In the genomic region with DNA sequence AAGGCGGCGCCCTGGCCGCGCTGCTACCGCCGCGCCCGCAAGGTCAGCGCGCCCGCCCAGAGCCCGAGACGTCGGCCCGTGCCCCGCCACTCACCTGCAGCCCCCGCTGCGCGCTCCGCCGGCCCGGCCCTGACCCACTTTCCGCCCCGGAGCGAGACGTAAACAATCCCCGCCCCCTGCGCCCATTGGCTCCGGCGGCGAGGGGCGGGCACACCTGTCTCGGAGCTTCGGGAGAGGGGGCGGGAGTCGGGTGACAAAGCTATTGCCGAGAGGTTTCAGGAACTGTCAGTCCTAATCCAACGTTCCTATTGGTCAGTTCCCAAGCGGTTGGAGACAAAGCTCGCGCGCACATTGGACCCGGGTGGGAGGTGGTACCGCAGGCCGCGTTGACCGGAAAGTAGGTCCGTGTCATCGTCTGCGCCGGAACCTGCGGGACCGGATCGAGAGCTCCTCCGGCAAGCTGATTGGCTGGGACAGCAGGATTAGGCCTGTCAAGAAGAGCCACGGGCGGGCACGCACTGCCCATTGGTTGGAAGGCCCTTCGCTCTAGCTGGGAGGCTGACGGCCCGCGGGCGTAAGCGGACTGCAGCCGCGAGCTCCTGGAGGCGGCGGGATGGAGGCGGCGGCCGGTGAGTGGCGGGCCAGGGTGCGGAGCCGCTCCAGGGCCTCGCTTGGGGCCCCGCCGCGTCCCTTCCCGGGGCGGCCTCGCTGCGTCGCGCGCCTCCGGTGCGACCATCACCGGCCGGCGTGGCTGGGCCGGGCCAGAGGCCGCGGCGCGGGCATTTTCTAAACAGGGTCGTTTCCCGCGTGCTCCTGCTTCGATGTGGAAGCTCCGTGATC, we compare ENCODE assay signal across 1 cellular context.
TF ChIP-seq lines count a peak whose summit lies in the region.

A gene with protein sequence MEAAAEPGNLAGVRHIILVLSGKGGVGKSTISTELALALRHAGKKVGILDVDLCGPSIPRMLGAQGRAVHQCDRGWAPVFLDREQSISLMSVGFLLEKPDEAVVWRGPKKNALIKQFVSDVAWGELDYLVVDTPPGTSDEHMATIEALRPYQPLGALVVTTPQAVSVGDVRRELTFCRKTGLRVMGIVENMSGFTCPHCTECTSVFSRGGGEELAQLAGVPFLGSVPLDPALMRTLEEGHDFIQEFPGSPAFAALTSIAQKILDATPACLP (plus strand): TSS at position 553 of the 840 bp plus-strand sequence. CDS start 61 bp downstream, at position 614.
A gene (minus strand): TSS at position 164 of the 840 bp plus-strand sequence. CDS start 1,088 bp downstream, outside the sequence.

TF ChIP-seq in K562, 482 proteins besides CTCF, POLR2A, EP300 and RAD21 (continued from another document and continues in another):
- TF ChIP-seq, protein P1, sequence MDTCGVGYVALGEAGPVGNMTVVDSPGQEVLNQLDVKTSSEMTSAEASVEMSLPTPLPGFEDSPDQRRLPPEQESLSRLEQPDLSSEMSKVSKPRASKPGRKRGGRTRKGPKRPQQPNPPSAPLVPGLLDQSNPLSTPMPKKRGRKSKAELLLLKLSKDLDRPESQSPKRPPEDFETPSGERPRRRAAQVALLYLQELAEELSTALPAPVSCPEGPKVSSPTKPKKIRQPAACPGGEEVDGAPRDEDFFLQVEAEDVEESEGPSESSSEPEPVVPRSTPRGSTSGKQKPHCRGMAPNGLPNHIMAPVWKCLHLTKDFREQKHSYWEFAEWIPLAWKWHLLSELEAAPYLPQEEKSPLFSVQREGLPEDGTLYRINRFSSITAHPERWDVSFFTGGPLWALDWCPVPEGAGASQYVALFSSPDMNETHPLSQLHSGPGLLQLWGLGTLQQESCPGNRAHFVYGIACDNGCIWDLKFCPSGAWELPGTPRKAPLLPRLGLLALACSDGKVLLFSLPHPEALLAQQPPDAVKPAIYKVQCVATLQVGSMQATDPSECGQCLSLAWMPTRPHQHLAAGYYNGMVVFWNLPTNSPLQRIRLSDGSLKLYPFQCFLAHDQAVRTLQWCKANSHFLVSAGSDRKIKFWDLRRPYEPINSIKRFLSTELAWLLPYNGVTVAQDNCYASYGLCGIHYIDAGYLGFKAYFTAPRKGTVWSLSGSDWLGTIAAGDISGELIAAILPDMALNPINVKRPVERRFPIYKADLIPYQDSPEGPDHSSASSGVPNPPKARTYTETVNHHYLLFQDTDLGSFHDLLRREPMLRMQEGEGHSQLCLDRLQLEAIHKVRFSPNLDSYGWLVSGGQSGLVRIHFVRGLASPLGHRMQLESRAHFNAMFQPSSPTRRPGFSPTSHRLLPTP (IDR thresholded peaks at IDR 0.05; ENCODE audit: borderline replicate concordance, extremely low read depth, insufficient read length): no peak
- peak; percentile 99 for TF ChIP-seq NFYB (IDR thresholded peaks at IDR 0.05; ENCODE audit: extremely low read depth, insufficient read length)
- peak in 1 of 2 experiments; percentile 72; a peak in 1 of 4 replicates for TF ChIP-seq TBL1XR1 (IDR thresholded peaks at IDR 0.05; ENCODE audit: low read length in 2 of 2)
- TF ChIP-seq SRSF3 (IDR thresholded peaks at IDR 0.05; ENCODE audit: insufficient read depth, low read length): no peak
- TF ChIP-seq, protein P2, sequence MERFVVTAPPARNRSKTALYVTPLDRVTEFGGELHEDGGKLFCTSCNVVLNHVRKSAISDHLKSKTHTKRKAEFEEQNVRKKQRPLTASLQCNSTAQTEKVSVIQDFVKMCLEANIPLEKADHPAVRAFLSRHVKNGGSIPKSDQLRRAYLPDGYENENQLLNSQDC (CRISPR knock-in tag; IDR thresholded peaks at IDR 0.05): no peak
- TF ChIP-seq ZNF23 (CRISPR knock-in tag; IDR thresholded peaks at IDR 0.05): no peak
- peak; percentile 67 for TF ChIP-seq ZFX (CRISPR knock-in tag; IDR thresholded peaks at IDR 0.05)
- TF ChIP-seq SUPT5H (IDR thresholded peaks at IDR 0.05): no peak
- TF ChIP-seq, protein P3, sequence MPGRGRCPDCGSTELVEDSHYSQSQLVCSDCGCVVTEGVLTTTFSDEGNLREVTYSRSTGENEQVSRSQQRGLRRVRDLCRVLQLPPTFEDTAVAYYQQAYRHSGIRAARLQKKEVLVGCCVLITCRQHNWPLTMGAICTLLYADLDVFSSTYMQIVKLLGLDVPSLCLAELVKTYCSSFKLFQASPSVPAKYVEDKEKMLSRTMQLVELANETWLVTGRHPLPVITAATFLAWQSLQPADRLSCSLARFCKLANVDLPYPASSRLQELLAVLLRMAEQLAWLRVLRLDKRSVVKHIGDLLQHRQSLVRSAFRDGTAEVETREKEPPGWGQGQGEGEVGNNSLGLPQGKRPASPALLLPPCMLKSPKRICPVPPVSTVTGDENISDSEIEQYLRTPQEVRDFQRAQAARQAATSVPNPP (IDR thresholded peaks at IDR 0.05; ENCODE audit: borderline replicate concordance, insufficient read depth, insufficient read length): no peak
- TF ChIP-seq TCF3 (CRISPR knock-in tag; IDR thresholded peaks at IDR 0.05): no peak
- no peak; the same call in 1 of the 2 replicates for TF ChIP-seq ILF3 (IDR thresholded peaks at IDR 0.05; ENCODE audit: borderline replicate concordance)
- no peak for TF ChIP-seq CBX5 (IDR thresholded peaks at IDR 0.05; ENCODE audit: borderline replicate concordance, low read depth)
- TF ChIP-seq MYC (IDR thresholded peaks at IDR 0.05; ENCODE audit: low read depth, low read length): peak; percentile 63; the same call in 1 of the 2 replicates
- no peak for TF ChIP-seq MYC (CRISPR knock-in tag; IDR thresholded peaks at IDR 0.05; ENCODE audit: borderline replicate concordance, low read depth)
- no peak for TF ChIP-seq ZNF583 (CRISPR knock-in tag; IDR thresholded peaks at IDR 0.05)
- TF ChIP-seq ZNF778 (CRISPR knock-in tag; IDR thresholded peaks at IDR 0.05): no peak
- TF ChIP-seq, protein P4, sequence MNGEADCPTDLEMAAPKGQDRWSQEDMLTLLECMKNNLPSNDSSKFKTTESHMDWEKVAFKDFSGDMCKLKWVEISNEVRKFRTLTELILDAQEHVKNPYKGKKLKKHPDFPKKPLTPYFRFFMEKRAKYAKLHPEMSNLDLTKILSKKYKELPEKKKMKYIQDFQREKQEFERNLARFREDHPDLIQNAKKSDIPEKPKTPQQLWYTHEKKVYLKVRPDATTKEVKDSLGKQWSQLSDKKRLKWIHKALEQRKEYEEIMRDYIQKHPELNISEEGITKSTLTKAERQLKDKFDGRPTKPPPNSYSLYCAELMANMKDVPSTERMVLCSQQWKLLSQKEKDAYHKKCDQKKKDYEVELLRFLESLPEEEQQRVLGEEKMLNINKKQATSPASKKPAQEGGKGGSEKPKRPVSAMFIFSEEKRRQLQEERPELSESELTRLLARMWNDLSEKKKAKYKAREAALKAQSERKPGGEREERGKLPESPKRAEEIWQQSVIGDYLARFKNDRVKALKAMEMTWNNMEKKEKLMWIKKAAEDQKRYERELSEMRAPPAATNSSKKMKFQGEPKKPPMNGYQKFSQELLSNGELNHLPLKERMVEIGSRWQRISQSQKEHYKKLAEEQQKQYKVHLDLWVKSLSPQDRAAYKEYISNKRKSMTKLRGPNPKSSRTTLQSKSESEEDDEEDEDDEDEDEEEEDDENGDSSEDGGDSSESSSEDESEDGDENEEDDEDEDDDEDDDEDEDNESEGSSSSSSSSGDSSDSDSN (IDR thresholded peaks at IDR 0.05; ENCODE audit: borderline replicate concordance in 1 of 2, low read depth in 2 of 2, low read length in 2 of 2): no peak
- peak; percentile 64 for TF ChIP-seq EGR1 (conservative IDR thresholded peaks at IDR 0.05)
- TF ChIP-seq ZBTB7A (IDR thresholded peaks at IDR 0.05; ENCODE audit: borderline replicate concordance, control insufficient read depth, low read depth, low read length): peak; percentile 22; the same call in 1 of the 2 replicates
- TF ChIP-seq POLR3A (IDR thresholded peaks at IDR 0.05; ENCODE audit: borderline replicate concordance, extremely low read depth, insufficient read depth, insufficient read length): no peak
- TF ChIP-seq ASH1L (IDR thresholded peaks at IDR 0.05; ENCODE audit: borderline replicate concordance, low read depth, partially characterized antibody): peak; percentile 98
- no peak for TF ChIP-seq ZNF124 (CRISPR knock-in tag; IDR thresholded peaks at IDR 0.05)
- TF ChIP-seq, protein P5, sequence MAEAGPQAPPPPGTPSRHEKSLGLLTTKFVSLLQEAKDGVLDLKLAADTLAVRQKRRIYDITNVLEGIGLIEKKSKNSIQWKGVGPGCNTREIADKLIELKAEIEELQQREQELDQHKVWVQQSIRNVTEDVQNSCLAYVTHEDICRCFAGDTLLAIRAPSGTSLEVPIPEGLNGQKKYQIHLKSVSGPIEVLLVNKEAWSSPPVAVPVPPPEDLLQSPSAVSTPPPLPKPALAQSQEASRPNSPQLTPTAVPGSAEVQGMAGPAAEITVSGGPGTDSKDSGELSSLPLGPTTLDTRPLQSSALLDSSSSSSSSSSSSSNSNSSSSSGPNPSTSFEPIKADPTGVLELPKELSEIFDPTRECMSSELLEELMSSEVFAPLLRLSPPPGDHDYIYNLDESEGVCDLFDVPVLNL (CRISPR knock-in tag; IDR thresholded peaks at IDR 0.05; ENCODE audit: low read depth): no peak
- TF ChIP-seq, protein P6, sequence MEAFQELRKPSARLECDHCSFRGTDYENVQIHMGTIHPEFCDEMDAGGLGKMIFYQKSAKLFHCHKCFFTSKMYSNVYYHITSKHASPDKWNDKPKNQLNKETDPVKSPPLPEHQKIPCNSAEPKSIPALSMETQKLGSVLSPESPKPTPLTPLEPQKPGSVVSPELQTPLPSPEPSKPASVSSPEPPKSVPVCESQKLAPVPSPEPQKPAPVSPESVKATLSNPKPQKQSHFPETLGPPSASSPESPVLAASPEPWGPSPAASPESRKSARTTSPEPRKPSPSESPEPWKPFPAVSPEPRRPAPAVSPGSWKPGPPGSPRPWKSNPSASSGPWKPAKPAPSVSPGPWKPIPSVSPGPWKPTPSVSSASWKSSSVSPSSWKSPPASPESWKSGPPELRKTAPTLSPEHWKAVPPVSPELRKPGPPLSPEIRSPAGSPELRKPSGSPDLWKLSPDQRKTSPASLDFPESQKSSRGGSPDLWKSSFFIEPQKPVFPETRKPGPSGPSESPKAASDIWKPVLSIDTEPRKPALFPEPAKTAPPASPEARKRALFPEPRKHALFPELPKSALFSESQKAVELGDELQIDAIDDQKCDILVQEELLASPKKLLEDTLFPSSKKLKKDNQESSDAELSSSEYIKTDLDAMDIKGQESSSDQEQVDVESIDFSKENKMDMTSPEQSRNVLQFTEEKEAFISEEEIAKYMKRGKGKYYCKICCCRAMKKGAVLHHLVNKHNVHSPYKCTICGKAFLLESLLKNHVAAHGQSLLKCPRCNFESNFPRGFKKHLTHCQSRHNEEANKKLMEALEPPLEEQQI (IDR thresholded peaks at IDR 0.05): no peak
- no peak for TF ChIP-seq SNIP1 (IDR thresholded peaks at IDR 0.05; ENCODE audit: low read depth)
- TF ChIP-seq IFI16 (CRISPR knock-in tag; IDR thresholded peaks at IDR 0.05): no peak
- peak; percentile 90 for TF ChIP-seq CHD2 (IDR thresholded peaks at IDR 0.05; ENCODE audit: low read depth, low read length)
- peak; percentile 96 for TF ChIP-seq RBM25 (IDR thresholded peaks at IDR 0.05; ENCODE audit: low read depth, low read length, severe bottlenecking)
- TF ChIP-seq NR2F6 (CRISPR knock-in tag; IDR thresholded peaks at IDR 0.05): no peak
- TF ChIP-seq MCM3 (IDR thresholded peaks at IDR 0.05): no peak
- TF ChIP-seq, protein P7, sequence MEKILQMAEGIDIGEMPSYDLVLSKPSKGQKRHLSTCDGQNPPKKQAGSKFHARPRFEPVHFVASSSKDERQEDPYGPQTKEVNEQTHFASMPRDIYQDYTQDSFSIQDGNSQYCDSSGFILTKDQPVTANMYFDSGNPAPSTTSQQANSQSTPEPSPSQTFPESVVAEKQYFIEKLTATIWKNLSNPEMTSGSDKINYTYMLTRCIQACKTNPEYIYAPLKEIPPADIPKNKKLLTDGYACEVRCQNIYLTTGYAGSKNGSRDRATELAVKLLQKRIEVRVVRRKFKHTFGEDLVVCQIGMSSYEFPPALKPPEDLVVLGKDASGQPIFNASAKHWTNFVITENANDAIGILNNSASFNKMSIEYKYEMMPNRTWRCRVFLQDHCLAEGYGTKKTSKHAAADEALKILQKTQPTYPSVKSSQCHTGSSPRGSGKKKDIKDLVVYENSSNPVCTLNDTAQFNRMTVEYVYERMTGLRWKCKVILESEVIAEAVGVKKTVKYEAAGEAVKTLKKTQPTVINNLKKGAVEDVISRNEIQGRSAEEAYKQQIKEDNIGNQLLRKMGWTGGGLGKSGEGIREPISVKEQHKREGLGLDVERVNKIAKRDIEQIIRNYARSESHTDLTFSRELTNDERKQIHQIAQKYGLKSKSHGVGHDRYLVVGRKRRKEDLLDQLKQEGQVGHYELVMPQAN (IDR thresholded peaks at IDR 0.05; ENCODE audit: borderline replicate concordance): no peak; the same call in 1 of the 2 replicates
- TF ChIP-seq, protein P8, sequence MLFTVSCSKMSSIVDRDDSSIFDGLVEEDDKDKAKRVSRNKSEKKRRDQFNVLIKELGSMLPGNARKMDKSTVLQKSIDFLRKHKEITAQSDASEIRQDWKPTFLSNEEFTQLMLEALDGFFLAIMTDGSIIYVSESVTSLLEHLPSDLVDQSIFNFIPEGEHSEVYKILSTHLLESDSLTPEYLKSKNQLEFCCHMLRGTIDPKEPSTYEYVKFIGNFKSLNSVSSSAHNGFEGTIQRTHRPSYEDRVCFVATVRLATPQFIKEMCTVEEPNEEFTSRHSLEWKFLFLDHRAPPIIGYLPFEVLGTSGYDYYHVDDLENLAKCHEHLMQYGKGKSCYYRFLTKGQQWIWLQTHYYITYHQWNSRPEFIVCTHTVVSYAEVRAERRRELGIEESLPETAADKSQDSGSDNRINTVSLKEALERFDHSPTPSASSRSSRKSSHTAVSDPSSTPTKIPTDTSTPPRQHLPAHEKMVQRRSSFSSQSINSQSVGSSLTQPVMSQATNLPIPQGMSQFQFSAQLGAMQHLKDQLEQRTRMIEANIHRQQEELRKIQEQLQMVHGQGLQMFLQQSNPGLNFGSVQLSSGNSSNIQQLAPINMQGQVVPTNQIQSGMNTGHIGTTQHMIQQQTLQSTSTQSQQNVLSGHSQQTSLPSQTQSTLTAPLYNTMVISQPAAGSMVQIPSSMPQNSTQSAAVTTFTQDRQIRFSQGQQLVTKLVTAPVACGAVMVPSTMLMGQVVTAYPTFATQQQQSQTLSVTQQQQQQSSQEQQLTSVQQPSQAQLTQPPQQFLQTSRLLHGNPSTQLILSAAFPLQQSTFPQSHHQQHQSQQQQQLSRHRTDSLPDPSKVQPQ (CRISPR knock-in tag; IDR thresholded peaks at IDR 0.05; ENCODE audit: borderline replicate concordance): no peak
- no peak for TF ChIP-seq CBX2 (IDR thresholded peaks at IDR 0.05; ENCODE audit: insufficient read depth, low read length, poor library complexity, severe bottlenecking)
- no peak for TF ChIP-seq ZNF717 (CRISPR knock-in tag; IDR thresholded peaks at IDR 0.05)
- no peak for TF ChIP-seq ZNF232 (CRISPR knock-in tag; IDR thresholded peaks at IDR 0.05)
- no peak for TF ChIP-seq ZNF79 (CRISPR knock-in tag; IDR thresholded peaks at IDR 0.05; ENCODE audit: low read depth)
- TF ChIP-seq SIN3B (IDR thresholded peaks at IDR 0.05; ENCODE audit: low read depth): peak; percentile 93
- TF ChIP-seq, protein P9, sequence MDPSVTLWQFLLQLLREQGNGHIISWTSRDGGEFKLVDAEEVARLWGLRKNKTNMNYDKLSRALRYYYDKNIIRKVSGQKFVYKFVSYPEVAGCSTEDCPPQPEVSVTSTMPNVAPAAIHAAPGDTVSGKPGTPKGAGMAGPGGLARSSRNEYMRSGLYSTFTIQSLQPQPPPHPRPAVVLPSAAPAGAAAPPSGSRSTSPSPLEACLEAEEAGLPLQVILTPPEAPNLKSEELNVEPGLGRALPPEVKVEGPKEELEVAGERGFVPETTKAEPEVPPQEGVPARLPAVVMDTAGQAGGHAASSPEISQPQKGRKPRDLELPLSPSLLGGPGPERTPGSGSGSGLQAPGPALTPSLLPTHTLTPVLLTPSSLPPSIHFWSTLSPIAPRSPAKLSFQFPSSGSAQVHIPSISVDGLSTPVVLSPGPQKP (CRISPR knock-in tag; IDR thresholded peaks at IDR 0.05): no peak
- 0 out of 4 replicates have a peak, but pooled peaks of 1 of the 2 experiments have one; percentile 33 for TF ChIP-seq TEAD1 (CRISPR knock-in tag; IDR thresholded peaks at IDR 0.05)
